In genomic region chr2:201118121-201118956, GRCh38 we compare ENCODE assay signal across 8 cellular contexts. TPM values are rescaled to one million over a fixed set of nuclear protein-coding genes. Genes with fewer than 3 reads are reported as not detected.
DNase-seq lines count a peak whose midpoint lies in the region; ATAC-seq and TF ChIP-seq lines count a peak whose summit lies in the region.

No MANE protein-coding gene starts in this region.

- POLR2A ChIA-PET in GM10248 (lab: Yijun Ruan, JAX), result interaction anchor here (0.8 to 1.8 kb wide), 6 partner anchors 12 to 254 kb away, joined by 3 to 7 read pairs (median 6); partner anchors contain the start of gene CLK1

- peak overlapping the region; percentile 96 for H3K9ac ChIP-seq in Loucy (ENCODE audit: low read depth, low read length, poor library complexity, severe bottlenecking)

- peak overlapping the region; percentile 90 for H3K4me2 ChIP-seq in Loucy (ENCODE audit: low read depth, low read length, poor library complexity, severe bottlenecking)
- H3K4me2 ChIP-seq in hepatocyte, result peak overlapping the region; percentile 89

- H3K27me3 ChIP-seq in H7 (ENCODE audit: control insufficient read depth, insufficient read depth, low read length) (no peaks in the 10 kb centered on the region), Loucy (ENCODE audit: insufficient read depth, low read length, poor library complexity, severe bottlenecking) (no peaks in the 10 kb centered on the region), hepatocyte (no peaks in the 10 kb centered on the region), WERI-Rb-1 (ENCODE audit: insufficient read depth, low read depth, severe bottlenecking) (no peaks in the 10 kb centered on the region)

- H3K79me2 ChIP-seq in Loucy (ENCODE audit: insufficient read depth, low read length), result peaks cover 64% of the 10 kb centered on the region
- peaks cover 63% of the 10 kb centered on the region for H3K79me2 ChIP-seq in hepatocyte

- H3K9me2 ChIP-seq in Loucy (replicated peaks; ENCODE audit: low read depth, low read length) (no peaks in the 10 kb centered on the region), hepatocyte (replicated peaks; ENCODE audit: insufficient read depth) (no peaks in the 10 kb centered on the region)

- TF ChIP-seq CTCF in GM10248 (IDR thresholded peaks at IDR 0.05; ENCODE audit: control extremely low read depth, extremely low read depth, low read depth, missing control alignments) (peak; percentile 39), Loucy (conservative IDR thresholded peaks at IDR 0.05; ENCODE audit: low read length) (peak; percentile 66), hepatocyte (IDR thresholded peaks at IDR 0.05; ENCODE audit: poor library complexity) (peak; percentile 45), WERI-Rb-1 (IDR thresholded peaks at IDR 0.05; ENCODE audit: low read depth, low read length) (no peak)

- H3K27ac ChIP-seq in angular gyrus (ENCODE audit: low read depth, low read length), result peak overlapping the region; percentile 82
- peak overlapping the region; percentile 98 for H3K27ac ChIP-seq in hepatocyte
- H3K27ac ChIP-seq in WERI-Rb-1, result no peak overlapping the region

- CTCF ChIA-PET in GM10248 (lab: Yijun Ruan, JAX), result interaction anchor here (0.8 to 4.5 kb wide), 25 partner anchors 11 to 226 kb away, joined by 3 to 19 read pairs (median 6); partner anchors contain the start of gene CASP10

- peaks cover 60% of the 10 kb centered on the region for H3K4me1 Mint-ChIP-seq in T-helper 17 cell

- peak overlapping the region; percentile 100 for H3K27ac Mint-ChIP-seq in T-helper 17 cell

- H3K9me3 ChIP-seq in Loucy (ENCODE audit: insufficient read depth, low read depth, low read length) (no peaks in the 10 kb centered on the region), T-helper 17 cell (ENCODE audit: control insufficient read depth, low read length, poor library complexity, severe bottlenecking) (no peaks in the 10 kb centered on the region), hepatocyte (ENCODE audit: low read depth) (no peaks in the 10 kb centered on the region), WERI-Rb-1 (ENCODE audit: severe bottlenecking) (no peaks in the 10 kb centered on the region)

- peaks cover 18% of the 10 kb centered on the region for H3F3A ChIP-seq in Loucy (ENCODE audit: low read depth)

- 4% methylated on average over 48 of the region's 48 CpGs for WGBS in hepatocyte (ENCODE audit: low lambda C conversion rate, missing lambda C conversion rate)

- H3K4me1 ChIP-seq in Loucy (ENCODE audit: insufficient read depth, low read length, poor library complexity, severe bottlenecking) (peaks cover 53% of the 10 kb centered on the region), hepatocyte (ENCODE audit: insufficient read depth) (peaks cover 10% of the 10 kb centered on the region)

- H3K4me3 ChIP-seq in H7 (ENCODE audit: insufficient read depth, low read depth, low read length) (peak overlapping the region; percentile 58), Loucy (ENCODE audit: low read length, poor library complexity, severe bottlenecking) (peak overlapping the region; percentile 86), hepatocyte (peak overlapping the region; percentile 40), WERI-Rb-1 (ENCODE audit: low read depth, low read length) (no peak overlapping the region)

- peaks cover 36% of the 10 kb centered on the region for H4K20me1 ChIP-seq in Loucy (ENCODE audit: insufficient read depth, low read length, poor library complexity, severe bottlenecking)
- peaks cover 6% of the 10 kb centered on the region for H4K20me1 ChIP-seq in hepatocyte (ENCODE audit: insufficient read depth, poor library complexity, severe bottlenecking)

- ATAC-seq in T-helper 17 cell (peak; percentile 56), sciatic nerve (peak; percentile 79)

- H3K4me3 Mint-ChIP-seq in T-helper 17 cell, result peak overlapping the region; percentile 99

- H2AFZ ChIP-seq in Loucy (ENCODE audit: low read length) (peak overlapping the region; percentile 24; the same call in 1 of the 2 replicates), hepatocyte (peak overlapping the region; percentile 38)

- intact Hi-C loops in sciatic nerve (cut with DNase I), result no loop called here

- H3K36me3 ChIP-seq in H7 (replicated peaks; ENCODE audit: control insufficient read depth, insufficient read depth, low read length) (no peaks in the 10 kb centered on the region), Loucy (ENCODE audit: insufficient read depth, low read length) (no peaks in the 10 kb centered on the region), hepatocyte (replicated peaks; ENCODE audit: insufficient read depth, low read depth) (no peaks in the 10 kb centered on the region), WERI-Rb-1 (no peaks in the 10 kb centered on the region)

- no peaks in the 10 kb centered on the region for H3K27me3 Mint-ChIP-seq in T-helper 17 cell

- peaks cover 19% of the 10 kb centered on the region for H3K36me3 Mint-ChIP-seq in T-helper 17 cell (ENCODE audit: low read depth)

- DNase-seq in GM10248 (ENCODE audit: extremely low spot score), result peak; percentile 73
- DNase-seq in H7, result peak; percentile 65
- DNase-seq in T-helper 17 cell, result peak; percentile 72 to 80 (median 75)
- peak; percentile 89 for DNase-seq in hepatocyte (ENCODE audit: low spot score)
- DNase-seq in sciatic nerve (ENCODE audit: low spot score), result peak; percentile 92
- DNase-seq in WERI-Rb-1, result no peak

RNA-seq across cellular contexts. Expression of gene CFLAR, which starts 2.4 kb away (rescaled TPM):
- 9.0 and 18.3 TPM in 2 replicates for total RNA-seq in H7 (2014; rRNA removed; shearing (Covaris generic))
- total RNA-seq in T-helper 17 cell, result 100 to 1,000 TPM; 221 to 223 TPM
- 60.6 and 65.9 TPM in 2 replicates for total RNA-seq in hepatocyte
- 46.0 and 54.1 TPM in 2 replicates for polyA plus RNA-seq in hepatocyte
- total RNA-seq in sciatic nerve, result 210 TPM

RNA-seq across cellular contexts. Expression of gene NDUFB3, which starts 46.5 kb away (rescaled TPM):
- 45.7 and 56.7 TPM in 2 replicates for total RNA-seq in H7 (2014; rRNA removed; shearing (Covaris generic))
- 10 to 100 TPM; 23.7 to 33.8 TPM for total RNA-seq in T-helper 17 cell
- 83.0 and 96.2 TPM in 2 replicates for total RNA-seq in hepatocyte
- 229 and 230 TPM in 2 replicates for polyA plus RNA-seq in hepatocyte
- total RNA-seq in sciatic nerve, result 49.6 TPM

RNA-seq across cellular contexts. Expression of gene HYCC2, which starts 46.9 kb away (rescaled TPM):
- 5.7 and 6.8 TPM in 2 replicates for total RNA-seq in H7 (2014; rRNA removed; shearing (Covaris generic))
- total RNA-seq in T-helper 17 cell (10 to 100 TPM; 29.4 to 36.5 TPM), hepatocyte (8.0 and 9.7 TPM in 2 replicates), sciatic nerve (35.0 TPM)
- 6.4 and 6.7 TPM in 2 replicates for polyA plus RNA-seq in hepatocyte
